ENCODE assay signal across 10 cellular contexts in genomic region chr9:137670391-137671195, GRCh38. TPM values are rescaled to one million over a fixed set of nuclear protein-coding genes. Genes with fewer than 3 reads are reported as not detected.
DNase-seq lines count a peak whose midpoint lies in the region; ATAC-seq lines count a peak whose summit lies in the region.
"Had no signal": no experiment of that assay in that cellular context is flagged by ENCODE, and none has a peak within 500 bp of the region (broad histone marks: within the 10 kb centered on the region; RNA-seq: fewer than 3 reads in every experiment).

No MANE protein-coding gene starts in this region.

- peak overlapping the region; percentile 72 for H3K27ac ChIP-seq in ectodermal cell (ENCODE audit: insufficient read depth, low read depth, low read length, poor library complexity, severe bottlenecking)

- H3K4me1 Mint-ChIP-seq in stimulated activated naive CD8-positive, alpha-beta T cell treated with anti-CD3 and anti-CD28 coated beads, Interleukin-15, amount 100 ng/mL, for 72 hours: peaks cover 67% of the 10 kb centered on the region

- H3K9me3 Mint-ChIP-seq in stimulated activated naive CD8-positive, alpha-beta T cell treated with anti-CD3 and anti-CD28 coated beads, Interleukin-15, amount 100 ng/mL, for 72 hours: no peaks in the 10 kb centered on the region

- H3K27ac Mint-ChIP-seq in stimulated activated naive CD8-positive, alpha-beta T cell treated with anti-CD3 and anti-CD28 coated beads, Interleukin-15, amount 100 ng/mL, for 72 hours: peak overlapping the region; percentile 28 to 71

- H3K36me3 ChIP-seq in ectodermal cell (ENCODE audit: control insufficient read depth, insufficient read depth, low read length): no peaks in the 10 kb centered on the region

- H3K4me3 ChIP-seq in ectodermal cell (ENCODE audit: insufficient read depth, low read depth, low read length): no peak overlapping the region

- ATAC-seq in stimulated activated naive CD8-positive, alpha-beta T cell treated with anti-CD3 and anti-CD28 coated beads, Interleukin-15, amount 100 ng/mL, for 72 hours: no peak
- ATAC-seq in stimulated activated naive CD8-positive, alpha-beta T cell treated with anti-CD3 and anti-CD28 coated beads, Interleukin-15, Interleukin-2, amounts not matched to agents 100 U/mL and 50 U/mL, for 24 hours: no peak
- no peak for ATAC-seq in HG03039 (IDR thresholded peaks at IDR 0.05; ENCODE audit: unreplicated experiment)

- H3K4me1 ChIP-seq in ectodermal cell (ENCODE audit: control insufficient read depth, insufficient read depth, low read length): peaks cover 48% of the 10 kb centered on the region

- no peaks in the 10 kb centered on the region for H3K27me3 Mint-ChIP-seq in stimulated activated naive CD8-positive, alpha-beta T cell treated with anti-CD3 and anti-CD28 coated beads, Interleukin-15, amount 100 ng/mL, for 72 hours

- no peak for DNase-seq in stimulated activated naive CD8-positive, alpha-beta T cell treated with anti-CD3 and anti-CD28 coated beads, Interleukin-15, amount 100 ng/mL, for 72 hours
- DNase-seq in stimulated activated naive CD8-positive, alpha-beta T cell treated with anti-CD3 and anti-CD28 coated beads, Interleukin-15, Interleukin-2, amounts not matched to agents 100 U/mL and 50 U/mL, for 24 hours: no peak
- peak; percentile 49 for DNase-seq in mucosa of gallbladder (ENCODE audit: low spot score)
- no peak for DNase-seq in NCI-H1092 (lab: John Stamatoyannopoulos, UW)
- no peak for DNase-seq in DMS79 (lab: John Stamatoyannopoulos, UW)
- DNase-seq in activated T-cell treated with anti-CD3 and anti-CD28 coated beads, Interleukin-2, amount 50 U/mL, for 1 hour: no peak
- DNase-seq: NCI-H1092 treated with DMSO at 0.1 percent for 48 hours, T-helper 1 cell had no signal

- 38 to 39% methylated on average over 24 to 25 of the region's 25 CpGs for WGBS in ectodermal cell, 2 experiments

- H3K9me3 ChIP-seq in ectodermal cell (ENCODE audit: control insufficient read depth, low read length): no peaks in the 10 kb centered on the region

- H3K4me3 Mint-ChIP-seq in stimulated activated naive CD8-positive, alpha-beta T cell treated with anti-CD3 and anti-CD28 coated beads, Interleukin-15, amount 100 ng/mL, for 72 hours: no peak overlapping the region

- H3K27me3 ChIP-seq in ectodermal cell (ENCODE audit: control insufficient read depth, insufficient read depth, low read length, poor library complexity, severe bottlenecking): no peaks in the 10 kb centered on the region

RNA-seq across cellular contexts. Expression of gene EHMT1, which starts 51.8 kb away (rescaled TPM):
- 109 TPM for polyA plus RNA-seq in ectodermal cell (2013, experiment 1 of 4)
- 113 TPM for polyA plus RNA-seq in ectodermal cell (2013, experiment 2 of 4)
- polyA plus RNA-seq in ectodermal cell (2013, experiment 3 of 4): 72.8 TPM
- 83.3 TPM for polyA plus RNA-seq in ectodermal cell (2013, experiment 4 of 4)
- 100 TPM for total RNA-seq in mucosa of gallbladder
